In the genomic region with DNA sequence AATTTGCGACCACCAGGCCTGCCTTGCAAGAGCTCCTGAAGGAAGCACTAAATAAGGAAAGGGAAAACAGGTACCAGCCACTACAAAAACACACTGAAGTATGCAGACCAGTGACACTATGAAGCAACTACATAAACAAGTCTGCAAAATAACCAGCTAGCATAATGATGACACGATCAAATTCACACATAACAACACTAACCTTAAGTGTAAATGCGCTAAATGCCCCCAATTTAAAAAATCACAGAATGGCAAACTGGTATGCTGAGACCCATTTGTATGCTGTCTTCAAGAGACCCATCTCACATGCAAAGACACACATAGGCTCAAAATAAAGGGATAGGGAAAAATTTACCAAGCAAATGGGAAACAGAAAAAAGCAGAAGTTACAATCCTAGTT, we compare ENCODE assay signal across 15 cellular contexts. TPM values are rescaled to one million over a fixed set of nuclear protein-coding genes. Genes with fewer than 3 reads are reported as not detected.
A peak's percentile ranks its signal among the peaks of the same experiment; 100 is the strongest.
DNase-seq lines count a peak whose midpoint lies in the region; ATAC-seq, FAIRE-seq and TF ChIP-seq lines count a peak whose summit lies in the region.
"Not testable (repeated sequence)": the region's sequence is repeated elsewhere in the genome, so short reads cannot be mapped to it uniquely, and the experiment has no call there.
"Had no signal": no experiment of that assay in that cellular context is flagged by ENCODE, and none has a peak within 500 bp of the region (broad histone marks: within the 10 kb centered on the region; RNA-seq: fewer than 3 reads in every experiment).

No MANE protein-coding gene starts in this region.

- peak overlapping the region; percentile 95 for H3K27ac Mint-ChIP-seq in CD8-positive, alpha-beta T cell
- H3K27ac Mint-ChIP-seq in T-helper 2 cell treated with Interferon-gamma antibody and Interleukin-4, amounts not matched to agents 5 μg/mL and 100 μg/mL, for 36 hours, result peak overlapping the region; percentile 89
- H3K27ac Mint-ChIP-seq in activated CD8-positive, alpha-beta T cell treated with anti-CD3 and anti-CD28 coated beads, Interleukin-2, amount 10 ng/mL, durations not matched to agents 7 days and 5 days, result peak overlapping the region; percentile 66
- H3K27ac Mint-ChIP-seq in activated naive CD4-positive, alpha-beta T cell treated with anti-CD3 and anti-CD28 coated beads for 36 hours, result peak overlapping the region; percentile 74
- H3K27ac Mint-ChIP-seq in naive thymus-derived CD4-positive, alpha-beta T cell, result peak overlapping the region; percentile 74 to 98 (median 90)
- H3K27ac Mint-ChIP-seq in stimulated activated naive CD8-positive, alpha-beta T cell treated with anti-CD3 and anti-CD28 coated beads, Interleukin-15, amount 100 ng/mL, for 72 hours, result peak overlapping the region; percentile 45 to 91

- H4K20me1 ChIP-seq in Loucy (ENCODE audit: insufficient read depth, low read length, poor library complexity, severe bottlenecking); GM12878 (ENCODE audit: control insufficient read depth, insufficient read depth): not testable (repeated sequence)

- in situ Hi-C loops in GM12878 (cut with MboI), result not testable (repeated sequence)

- H3K4me1 Mint-ChIP-seq in CD8-positive, alpha-beta T cell (ENCODE audit: low read depth), result peaks cover 83% of the 10 kb centered on the region
- peaks cover 48% of the 10 kb centered on the region for H3K4me1 Mint-ChIP-seq in T-helper 2 cell treated with Interferon-gamma antibody and Interleukin-4, amounts not matched to agents 5 μg/mL and 100 μg/mL, for 36 hours (ENCODE audit: low read depth)
- peaks cover 47% of the 10 kb centered on the region for H3K4me1 Mint-ChIP-seq in activated CD8-positive, alpha-beta T cell treated with anti-CD3 and anti-CD28 coated beads, Interleukin-2, amount 10 ng/mL, durations not matched to agents 7 days and 5 days (ENCODE audit: low read depth)
- H3K4me1 Mint-ChIP-seq in activated naive CD4-positive, alpha-beta T cell treated with anti-CD3 and anti-CD28 coated beads for 36 hours (ENCODE audit: low read depth), result peaks cover 52% of the 10 kb centered on the region
- peaks cover 33 to 69% (median 58%) of the 10 kb centered on the region in 7 donors for H3K4me1 Mint-ChIP-seq in naive thymus-derived CD4-positive, alpha-beta T cell
- peaks cover 59% of the 10 kb centered on the region for H3K4me1 Mint-ChIP-seq in stimulated activated naive CD8-positive, alpha-beta T cell treated with anti-CD3 and anti-CD28 coated beads, Interleukin-15, amount 100 ng/mL, for 72 hours

- not testable (repeated sequence) for H3F3A ChIP-seq in Loucy (ENCODE audit: low read depth)

- peaks cover 12% of the 10 kb centered on the region for H3K9me3 Mint-ChIP-seq in CD8-positive, alpha-beta T cell
- peaks cover 14% of the 10 kb centered on the region for H3K9me3 Mint-ChIP-seq in T-helper 2 cell treated with Interferon-gamma antibody and Interleukin-4, amounts not matched to agents 5 μg/mL and 100 μg/mL, for 36 hours
- H3K9me3 Mint-ChIP-seq in activated CD8-positive, alpha-beta T cell treated with anti-CD3 and anti-CD28 coated beads, Interleukin-2, amount 10 ng/mL, durations not matched to agents 7 days and 5 days (ENCODE audit: insufficient read depth), result peaks cover 19% of the 10 kb centered on the region
- peaks cover 15% of the 10 kb centered on the region for H3K9me3 Mint-ChIP-seq in activated naive CD4-positive, alpha-beta T cell treated with anti-CD3 and anti-CD28 coated beads for 36 hours
- peaks cover 0 to 40% (median 9%) of the 10 kb centered on the region in 11 donors for H3K9me3 Mint-ChIP-seq in naive thymus-derived CD4-positive, alpha-beta T cell
- H3K9me3 Mint-ChIP-seq in stimulated activated naive CD8-positive, alpha-beta T cell treated with anti-CD3 and anti-CD28 coated beads, Interleukin-15, amount 100 ng/mL, for 72 hours, result peaks cover 14 to 22% of the 10 kb centered on the region in 2 donors

- POLR2A ChIA-PET in CD8-positive, alpha-beta T cell (lab: Charles Lee), result interaction anchor here (0.6 to 2.0 kb wide), 9 partner anchors 9 to 67 kb away, joined by 3 to 8 read pairs (median 3); no protein-coding TSS in a partner anchor
- POLR2A ChIA-PET in activated CD8-positive, alpha-beta T cell treated with anti-CD3 and anti-CD28 coated beads, Interleukin-2, amount 10 ng/mL, durations not matched to agents 7 days and 5 days (lab: Charles Lee), result interaction anchor here (2.3 kb wide), 1 partner anchor 19 kb away, joined by 9 read pairs; a partner anchor contains a TSS
- POLR2A ChIA-PET in GM12878 (lab: Charles Lee), result interaction anchor here (0.6 to 2.2 kb wide), 5 partner anchors 10 to 58 kb away, joined by 3 to 7 read pairs (median 4); no protein-coding TSS in a partner anchor
- POLR2A ChIA-PET in naive thymus-derived CD4-positive, alpha-beta T cell (lab: Charles Lee), result interaction anchor here (0.6 to 6.0 kb wide), 9 partner anchors 8 to 152 kb away, joined by 3 to 33 read pairs (median 4); no protein-coding TSS in a partner anchor

- H3K79me2 ChIP-seq in Loucy (ENCODE audit: insufficient read depth, low read length); GM12878 (ENCODE audit: control insufficient read depth, insufficient read depth, low read length): not testable (repeated sequence)

- not testable (repeated sequence) for DNase-seq in CD8-positive, alpha-beta T cell; T-helper 2 cell treated with Interferon-gamma antibody and Interleukin-4, amounts not matched to agents 5 μg/mL and 100 μg/mL, for 36 hours (ENCODE audit: low spot score); activated CD8-positive, alpha-beta T cell treated with anti-CD3 and anti-CD28 coated beads, Interleukin-2, amount 10 ng/mL, durations not matched to agents 7 days and 5 days; activated naive CD4-positive, alpha-beta T cell treated with anti-CD3 and anti-CD28 coated beads for 36 hours; GM12878 (ENCODE audit: low read depth, low spot score); naive thymus-derived CD4-positive, alpha-beta T cell; stimulated activated naive CD8-positive, alpha-beta T cell treated with anti-CD3 and anti-CD28 coated beads, Interleukin-15, amount 100 ng/mL, for 72 hours

- peak overlapping the region; percentile 79 for H3K4me3 Mint-ChIP-seq in CD8-positive, alpha-beta T cell
- H3K4me3 Mint-ChIP-seq in T-helper 2 cell treated with Interferon-gamma antibody and Interleukin-4, amounts not matched to agents 5 μg/mL and 100 μg/mL, for 36 hours, result peak overlapping the region; percentile 76
- peak overlapping the region; percentile 51 for H3K4me3 Mint-ChIP-seq in activated CD8-positive, alpha-beta T cell treated with anti-CD3 and anti-CD28 coated beads, Interleukin-2, amount 10 ng/mL, durations not matched to agents 7 days and 5 days
- H3K4me3 Mint-ChIP-seq in activated naive CD4-positive, alpha-beta T cell treated with anti-CD3 and anti-CD28 coated beads for 36 hours, result peak overlapping the region; percentile 65
- H3K4me3 Mint-ChIP-seq in naive thymus-derived CD4-positive, alpha-beta T cell, result peak overlapping the region in 9 of 10 donors; percentile 56 to 90 (median 74)
- peak overlapping the region; percentile 68 for H3K4me3 Mint-ChIP-seq in stimulated activated naive CD8-positive, alpha-beta T cell treated with anti-CD3 and anti-CD28 coated beads, Interleukin-15, amount 100 ng/mL, for 72 hours

- WGBS in GM12878 (ENCODE audit: insufficient coverage, insufficient replicate concordance, low lambda C conversion rate, missing lambda C conversion rate), result 67% methylated on average over 3 of the region's 3 CpGs

- not testable (repeated sequence) for H3K27me3 Mint-ChIP-seq in CD8-positive, alpha-beta T cell (ENCODE audit: low read depth); T-helper 2 cell treated with Interferon-gamma antibody and Interleukin-4, amounts not matched to agents 5 μg/mL and 100 μg/mL, for 36 hours (ENCODE audit: low read depth); activated CD8-positive, alpha-beta T cell treated with anti-CD3 and anti-CD28 coated beads, Interleukin-2, amount 10 ng/mL, durations not matched to agents 7 days and 5 days (ENCODE audit: low read depth); activated naive CD4-positive, alpha-beta T cell treated with anti-CD3 and anti-CD28 coated beads for 36 hours (ENCODE audit: low read depth); naive thymus-derived CD4-positive, alpha-beta T cell; stimulated activated naive CD8-positive, alpha-beta T cell treated with anti-CD3 and anti-CD28 coated beads, Interleukin-15, amount 100 ng/mL, for 72 hours

- TF ChIP-seq POLR2A in GM12878 (IDR thresholded peaks at IDR 0.05; ENCODE audit: low read depth, low read length), result not testable (repeated sequence)

- not testable (repeated sequence) for TF ChIP-seq CTCF in CD8-positive, alpha-beta T cell (IDR thresholded peaks at IDR 0.05); Loucy (conservative IDR thresholded peaks at IDR 0.05; ENCODE audit: low read length); GM12878 (IDR thresholded peaks at IDR 0.05 in 2 of 3, conservative IDR thresholded peaks at IDR 0.05 in 1 of 3; ENCODE audit: control insufficient read depth in 2 of 3, extremely low read depth in 1 of 3, insufficient read depth in 1 of 3, low read depth in 3 of 3, low read length in 3 of 3)

- peak overlapping the region; percentile 28 for H3K4me3 ChIP-seq in CD8-positive, alpha-beta T cell (ENCODE audit: low read depth, low read length)
- H3K4me3 ChIP-seq in Loucy (ENCODE audit: low read length, poor library complexity, severe bottlenecking), result peak overlapping the region; percentile 18
- not testable (repeated sequence) for H3K4me3 ChIP-seq in GM12878
- H3K4me3 ChIP-seq in naive thymus-derived CD4-positive, alpha-beta T cell (ENCODE audit: low read length), result peak overlapping the region; percentile 42

- not testable (repeated sequence) for BruUV-seq in GM12878 (replicated peaks; lab: Mats Ljungman, UMichigan)

- not testable (repeated sequence) for H3K27me3 ChIP-seq in CD8-positive, alpha-beta T cell (ENCODE audit: insufficient read depth, low read length); Loucy (ENCODE audit: insufficient read depth, low read length, poor library complexity, severe bottlenecking); GM12878 (replicated peaks in 1 of 2; ENCODE audit: control insufficient read depth in 2 of 2, insufficient read depth in 2 of 2, low read length in 1 of 2); naive thymus-derived CD4-positive, alpha-beta T cell (ENCODE audit: control insufficient read depth in 2 of 2, insufficient read depth in 2 of 2, low read length in 2 of 2)

- not testable (repeated sequence) for TF ChIP-seq EP300 in GM12878 (IDR thresholded peaks at IDR 0.05; ENCODE audit: borderline replicate concordance in 1 of 2, control insufficient read depth in 1 of 2, low read depth in 2 of 2, low read length in 2 of 2)

- CTCF ChIA-PET in CD8-positive, alpha-beta T cell (lab: Charles Lee), result interaction anchor here (0.7 to 20.0 kb wide), 7 partner anchors 9 to 209 kb away, joined by 3 to 232 read pairs (median 6); a partner anchor contains a TSS
- CTCF ChIA-PET in activated CD8-positive, alpha-beta T cell treated with anti-CD3 and anti-CD28 coated beads, Interleukin-2, amount 10 ng/mL, durations not matched to agents 7 days and 5 days (lab: Charles Lee), result interaction anchor here (0.8 to 5.1 kb wide), 13 partner anchors 8 to 131 kb away, joined by 3 to 39 read pairs (median 5); a partner anchor contains a TSS
- CTCF ChIA-PET in activated naive CD4-positive, alpha-beta T cell treated with anti-CD3 and anti-CD28 coated beads for 36 hours (lab: Charles Lee), result interaction anchor here (1.9 to 6.9 kb wide), 3 partner anchors 10 to 48 kb away, joined by 6 to 39 read pairs (median 37); no protein-coding TSS in a partner anchor
- CTCF ChIA-PET in GM12878 (lab: Yijun Ruan, JAX), result interaction anchor here (0.9 to 3.2 kb wide), 7 partner anchors 9 to 48 kb away, joined by 3 to 12 read pairs (median 4); no protein-coding TSS in a partner anchor
- CTCF ChIA-PET in naive thymus-derived CD4-positive, alpha-beta T cell (lab: Charles Lee), result interaction anchor here (0.7 to 1.0 kb wide), 2 partner anchors 15 kb away, joined by 3 to 5 read pairs; no protein-coding TSS in a partner anchor

- peak overlapping the region; percentile 47 for H3K4me2 ChIP-seq in Loucy (ENCODE audit: low read depth, low read length, poor library complexity, severe bottlenecking)
- H3K4me2 ChIP-seq in GM12878 (ENCODE audit: control insufficient read depth, insufficient read depth), result peak overlapping the region; percentile 5; the same call in 1 of the 2 replicates

- H3K36me3 ChIP-seq in CD8-positive, alpha-beta T cell (ENCODE audit: insufficient read depth, low read length); Loucy (ENCODE audit: insufficient read depth, low read length); GM12878 (ENCODE audit: control insufficient read depth in 2 of 2, insufficient read depth in 2 of 2, low read length in 1 of 2); naive thymus-derived CD4-positive, alpha-beta T cell (ENCODE audit: control insufficient read depth in 2 of 3, insufficient read depth in 3 of 3, low read length in 3 of 3): not testable (repeated sequence)

- TF ChIP-seq RAD21 in GM12878 (IDR thresholded peaks at IDR 0.05; ENCODE audit: insufficient read depth, low read depth, low read length), result not testable (repeated sequence)

- H3K9me2 ChIP-seq in Loucy (replicated peaks; ENCODE audit: low read depth, low read length), result not testable (repeated sequence)

- H3K9ac ChIP-seq in Loucy (ENCODE audit: low read depth, low read length, poor library complexity, severe bottlenecking); GM12878 (ENCODE audit: control insufficient read depth, insufficient read depth, low read length): not testable (repeated sequence)

- peak overlapping the region; percentile 14 for H3K27ac ChIP-seq in CD8-positive, alpha-beta T cell (ENCODE audit: low read depth, low read length)
- peak overlapping the region; percentile 64; the same call in 1 of the 2 replicates for H3K27ac ChIP-seq in GM12878 (ENCODE audit: control insufficient read depth, insufficient read depth)
- peak overlapping the region; percentile 48 for H3K27ac ChIP-seq in naive thymus-derived CD4-positive, alpha-beta T cell (ENCODE audit: low read depth, low read length)

- RAD21 ChIA-PET in GM12878 (lab: Charles Lee; ENCODE audit: unreplicated experiment), result interaction anchor here (1.4 to 17.2 kb wide), 3 partner anchors 9 to 17 kb away, joined by 3 to 292 read pairs (median 12); a partner anchor contains a TSS

- intact Hi-C loops in CD8-positive, alpha-beta T cell (cut with DNase I, micrococcal nuclease), result loop anchor here in 1 of 2 experiments (2.0 kb wide), 2 partner anchors 19 kb away; a partner anchor contains a TSS
- intact Hi-C loops in activated naive CD4-positive, alpha-beta T cell treated with anti-CD3 and anti-CD28 coated beads for 36 hours (cut with micrococcal nuclease); GM12878 (cut with micrococcal nuclease; ENCODE audit: unreplicated experiment); naive thymus-derived CD4-positive, alpha-beta T cell (cut with micrococcal nuclease): not testable (repeated sequence)

- peaks cover 52% of the 10 kb centered on the region for H3K4me1 ChIP-seq in CD8-positive, alpha-beta T cell (ENCODE audit: insufficient read depth, low read length)
- H3K4me1 ChIP-seq in Loucy (ENCODE audit: insufficient read depth, low read length, poor library complexity, severe bottlenecking), result peaks cover 29% of the 10 kb centered on the region
- not testable (repeated sequence) for H3K4me1 ChIP-seq in GM12878 (ENCODE audit: control insufficient read depth, insufficient read depth, low read length)
- peaks cover 36 to 70% of the 10 kb centered on the region in 2 donors for H3K4me1 ChIP-seq in naive thymus-derived CD4-positive, alpha-beta T cell (ENCODE audit: control insufficient read depth in 2 of 2, insufficient read depth in 2 of 2, low read length in 2 of 2)

- SMC1A ChIA-PET in GM12878 (lab: Charles Lee; ENCODE audit: uncharacterized antibody, unreplicated experiment), result interaction anchor here (1.1 to 30.0 kb wide), 6 partner anchors 8 to 47 kb away, joined by 3 to 735 read pairs (median 16); a partner anchor contains a TSS

- FAIRE-seq in GM12878 (lab: Jason Lieb, UNC), result not testable (repeated sequence)

- H3K9me3 ChIP-seq in CD8-positive, alpha-beta T cell (ENCODE audit: low read length); Loucy (ENCODE audit: insufficient read depth, low read depth, low read length); GM12878 (replicated peaks; ENCODE audit: control insufficient read depth, insufficient read depth, low read length); naive thymus-derived CD4-positive, alpha-beta T cell (ENCODE audit: control insufficient read depth in 2 of 3, low read length in 3 of 3): not testable (repeated sequence)

- H3K36me3 Mint-ChIP-seq in CD8-positive, alpha-beta T cell, result peaks cover 58% of the 10 kb centered on the region
- H3K36me3 Mint-ChIP-seq in T-helper 2 cell treated with Interferon-gamma antibody and Interleukin-4, amounts not matched to agents 5 μg/mL and 100 μg/mL, for 36 hours (ENCODE audit: low read depth), result peaks cover 61% of the 10 kb centered on the region
- peaks cover 59% of the 10 kb centered on the region for H3K36me3 Mint-ChIP-seq in activated CD8-positive, alpha-beta T cell treated with anti-CD3 and anti-CD28 coated beads, Interleukin-2, amount 10 ng/mL, durations not matched to agents 7 days and 5 days (ENCODE audit: low read depth)
- H3K36me3 Mint-ChIP-seq in activated naive CD4-positive, alpha-beta T cell treated with anti-CD3 and anti-CD28 coated beads for 36 hours (ENCODE audit: low read depth), result peaks cover 23% of the 10 kb centered on the region
- peaks cover 15 to 60% (median 28%) of the 10 kb centered on the region in 5 donors for H3K36me3 Mint-ChIP-seq in naive thymus-derived CD4-positive, alpha-beta T cell

- H2AFZ ChIP-seq in Loucy (ENCODE audit: low read length); GM12878 (ENCODE audit: control insufficient read depth, low read depth, low read length): not testable (repeated sequence)

- ATAC-seq in CD8-positive, alpha-beta T cell, result peak; percentile 48
- not testable (repeated sequence) for ATAC-seq in activated CD8-positive, alpha-beta T cell treated with anti-CD3 and anti-CD28 coated beads, Interleukin-2, amount 10 ng/mL, durations not matched to agents 7 days and 5 days; GM12878; naive thymus-derived CD4-positive, alpha-beta T cell; stimulated activated naive CD8-positive, alpha-beta T cell treated with anti-CD3 and anti-CD28 coated beads, Interleukin-15, amount 100 ng/mL, for 72 hours

RNA-seq across cellular contexts. Expression of a gene that starts 19.9 kb away (rescaled TPM):
- total RNA-seq in CD8-positive, alpha-beta T cell, result 10 to 100 TPM; 28.3 to 31.7 TPM
- total RNA-seq in activated CD8-positive, alpha-beta T cell treated with anti-CD3 and anti-CD28 coated beads, Interleukin-2, amount 10 ng/mL, durations not matched to agents 7 days and 5 days, result 10 to 100 TPM; 14.0 to 15.4 TPM
- 1 to 10 TPM; 8.6 to 9.2 TPM for total RNA-seq in activated naive CD4-positive, alpha-beta T cell treated with anti-CD3 and anti-CD28 coated beads for 36 hours
- total RNA-seq in GM12878 (2013; cell fraction: nucleolus; rRNA removed), result 245 and 258 TPM in 2 replicates
- total RNA-seq in GM12878 (2014; rRNA removed) (12.3 and 15.2 TPM in 2 replicates), GM12878 (2014; rRNA removed; fragmentation: Illumina TruSeq; extraction: Trizol) (13.8 and 14.5 TPM in 2 replicates), GM12878 (2021) (10.4 and 14.2 TPM in 2 replicates)
- 12.7 TPM for polyA plus RNA-seq in GM12878 (2011; ENCODE audit: low read depth)
- polyA plus RNA-seq in GM12878 (2011; rRNA removed) (18.1 and 20.8 TPM in 2 replicates), GM12878 (2014; fragmentation: Illumina TruSeq; extraction: Trizol) (20.3 and 26.6 TPM in 2 replicates), GM12878 (2014; fragmentation: Nextera tagmentation; extraction: Ambion mirVana) (1 to 10 TPM; 3.4 to 6.8 TPM), GM12878 (2014; rRNA removed) (9.3 and 11.2 TPM in 2 replicates), GM12878 (2016; fragmentation: Nextera tagmentation; extraction: Ambion mirVana) (1 to 10 TPM; 7.5 to 7.9 TPM)
- 7.7 and 7.8 TPM in 2 replicates for polyA plus RNA-seq in GM12878 (2011; cell fraction: cytosol; rRNA removed)
- polyA plus RNA-seq in GM12878 (2011; cell fraction: nucleus; rRNA removed), result 20.4 and 23.3 TPM in 2 replicates
- 9.2 and 10.5 TPM in 2 replicates for polyA plus RNA-seq in GM12878 (2012)
- polyA minus RNA-seq in GM12878 (2011; rRNA and poly(A)+ RNA removed), result 21.3 and 24.2 TPM in 2 replicates
- polyA minus RNA-seq in GM12878 (2011; cell fraction: cytosol; rRNA and poly(A)+ RNA removed), result 2.3 and 2.4 TPM in 2 replicates
- 16.3 and 17.8 TPM in 2 replicates for polyA minus RNA-seq in GM12878 (2011; cell fraction: nucleus; rRNA and poly(A)+ RNA removed)
- 10 to 100 TPM; 25.1 to 40.7 (median 32.3) TPM for total RNA-seq in naive thymus-derived CD4-positive, alpha-beta T cell
- 10 to 100 TPM in 1 of 2 donors, 1 to 10 TPM in 1; 7.4 to 11.3 TPM for polyA plus RNA-seq in naive thymus-derived CD4-positive, alpha-beta T cell
- total RNA-seq: A673, Caco-2, Daoy, H9, HepG2, MCF 10A, PC-3 had no signal
- polyA plus RNA-seq: HepG2 had no signal

RNA-seq across cellular contexts. Expression of a gene that starts 36.4 kb away (rescaled TPM):
- total RNA-seq in CD8-positive, alpha-beta T cell, result 1 to 10 TPM; 4.6 to 5.2 TPM
- 10 to 100 TPM; 23.9 to 24.7 TPM for total RNA-seq in activated CD8-positive, alpha-beta T cell treated with anti-CD3 and anti-CD28 coated beads, Interleukin-2, amount 10 ng/mL, durations not matched to agents 7 days and 5 days
- total RNA-seq in activated naive CD4-positive, alpha-beta T cell treated with anti-CD3 and anti-CD28 coated beads for 36 hours, result 10 to 100 TPM; 55.0 to 55.5 TPM
- total RNA-seq in GM12878 (2013; cell fraction: nucleolus; rRNA removed), result 145 and 152 TPM in 2 replicates
- total RNA-seq in GM12878 (2014; rRNA removed) (44.1 and 52.5 TPM in 2 replicates), GM12878 (2014; rRNA removed; fragmentation: Illumina TruSeq; extraction: Trizol) (53.7 and 55.9 TPM in 2 replicates), GM12878 (2021) (30.4 and 30.8 TPM in 2 replicates)
- 20.9 TPM for polyA plus RNA-seq in GM12878 (2011; ENCODE audit: low read depth)
- polyA plus RNA-seq in GM12878 (2011; rRNA removed) (89.6 and 105 TPM in 2 replicates), GM12878 (2014; fragmentation: Illumina TruSeq; extraction: Trizol) (72.7 and 89.7 TPM in 2 replicates), GM12878 (2014; fragmentation: Nextera tagmentation; extraction: Ambion mirVana) (10 to 100 TPM; 20.5 to 27.1 TPM), GM12878 (2014; rRNA removed) (32.1 and 42.5 TPM in 2 replicates), GM12878 (2016; fragmentation: Nextera tagmentation; extraction: Ambion mirVana) (10 to 100 TPM; 24.3 to 28.3 TPM)
- polyA plus RNA-seq in GM12878 (2011; cell fraction: cytosol; rRNA removed), result 54.6 and 63.9 TPM in 2 replicates
- 36.8 and 51.5 TPM in 2 replicates for polyA plus RNA-seq in GM12878 (2011; cell fraction: nucleus; rRNA removed)
- 30.7 and 68.4 TPM in 2 replicates for polyA plus RNA-seq in GM12878 (2012)
- 86.4 and 92.1 TPM in 2 replicates for polyA minus RNA-seq in GM12878 (2011; rRNA and poly(A)+ RNA removed)
- 19.6 and 22.6 TPM in 2 replicates for polyA minus RNA-seq in GM12878 (2011; cell fraction: cytosol; rRNA and poly(A)+ RNA removed)
- polyA minus RNA-seq in GM12878 (2011; cell fraction: nucleus; rRNA and poly(A)+ RNA removed), result 19.1 and 23.9 TPM in 2 replicates
- 10 to 100 TPM; 17.8 to 48.5 (median 40.5) TPM for total RNA-seq in naive thymus-derived CD4-positive, alpha-beta T cell
- 10 to 100 TPM; 61.1 to 62.6 TPM for polyA plus RNA-seq in naive thymus-derived CD4-positive, alpha-beta T cell
- total RNA-seq: A673, Caco-2, Daoy, H9, HepG2, MCF 10A, PC-3 had no signal
- polyA plus RNA-seq: HepG2 had no signal

Comparison
In these comparisons a context has a peak if more than half of its experiments do, and no peak if none do; other contexts are left out.
1. H3K27ac ChIP-seq: peak in every context shown above with its lines; median percentile 64 in GM12878; 48 in naive thymus-derived CD4-positive, alpha-beta T cell; 14 in CD8-positive, alpha-beta T cell.